Comparison of ENCODE assay signal across 1 cellular context in genomic region chr19:9309139-9309973, GRCh38.
TF ChIP-seq lines count a peak whose summit lies in the region.

ZNF699 (minus strand) TSS chr19:9309838; CDS start chr19:9305119, 4,719 bp downstream.

TF ChIP-seq in HEK293, 187 proteins besides CTCF, POLR2A, EP300 and RAD21 (continued from another document and continues in another):
- TF ChIP-seq ZNF518A (tag by site-specific recombination; conservative IDR thresholded peaks at IDR 0.05; ENCODE audit: low read depth) (no peak), ZNF501 (tag by site-specific recombination; IDR thresholded peaks at IDR 0.05) (no peak), ZNF664 (tag by site-specific recombination; IDR thresholded peaks at IDR 0.05) (no peak), KLF16 (tag by site-specific recombination; IDR thresholded peaks at IDR 0.05) (0 out of 2 replicates have a peak, but pooled peaks have one; percentile 28), ZNF677 (tag by site-specific recombination; IDR thresholded peaks at IDR 0.05) (no peak), ZNF549 (tag by site-specific recombination; IDR thresholded peaks at IDR 0.05) (no peak), HIC1 (tag by site-specific recombination; IDR thresholded peaks at IDR 0.05) (no peak), GLI4 (tag by site-specific recombination; IDR thresholded peaks at IDR 0.05) (no peak), ZNF571 (tag by site-specific recombination; IDR thresholded peaks at IDR 0.05) (no peak), ZSCAN4 (tag by site-specific recombination; IDR thresholded peaks at IDR 0.05) (no peak), GFI1B (tag by site-specific recombination; IDR thresholded peaks at IDR 0.05) (no peak), SCRT2 (tag by site-specific recombination; IDR thresholded peaks at IDR 0.05) (no peak), IKZF3 (tag by site-specific recombination; IDR thresholded peaks at IDR 0.05) (no peak), ZNF132 (tag by site-specific recombination; IDR thresholded peaks at IDR 0.05; ENCODE audit: borderline replicate concordance) (no peak), ZNF214 (tag by site-specific recombination; IDR thresholded peaks at IDR 0.05; ENCODE audit: borderline replicate concordance) (no peak), ZNF670 (tag by site-specific recombination; IDR thresholded peaks at IDR 0.05; ENCODE audit: low read depth) (no peak), KLF10 (tag by site-specific recombination; IDR thresholded peaks at IDR 0.05) (no peak), ZNF16 (tag by site-specific recombination; IDR thresholded peaks at IDR 0.05; ENCODE audit: low read depth) (no peak), YY2 (tag by site-specific recombination; IDR thresholded peaks at IDR 0.05) (no peak), ZNF521 (tag by site-specific recombination; IDR thresholded peaks at IDR 0.05) (no peak), KLF7 (tag by site-specific recombination; IDR thresholded peaks at IDR 0.05; ENCODE audit: borderline replicate concordance) (peak; percentile 39; the same call in 1 of the 2 replicates), KLF1 (tag by site-specific recombination; IDR thresholded peaks at IDR 0.05) (peak; percentile 66; the same call in 1 of the 2 replicates), ZNF184 (tag by site-specific recombination; IDR thresholded peaks at IDR 0.05) (no peak), ZNF624 (tag by site-specific recombination; IDR thresholded peaks at IDR 0.05) (no peak), ZNF211 (tag by site-specific recombination; IDR thresholded peaks at IDR 0.05; ENCODE audit: low read depth) (no peak), SP2 (tag by site-specific recombination; IDR thresholded peaks at IDR 0.05) (peak; percentile 83)
- TF ChIP-seq, protein P1, sequence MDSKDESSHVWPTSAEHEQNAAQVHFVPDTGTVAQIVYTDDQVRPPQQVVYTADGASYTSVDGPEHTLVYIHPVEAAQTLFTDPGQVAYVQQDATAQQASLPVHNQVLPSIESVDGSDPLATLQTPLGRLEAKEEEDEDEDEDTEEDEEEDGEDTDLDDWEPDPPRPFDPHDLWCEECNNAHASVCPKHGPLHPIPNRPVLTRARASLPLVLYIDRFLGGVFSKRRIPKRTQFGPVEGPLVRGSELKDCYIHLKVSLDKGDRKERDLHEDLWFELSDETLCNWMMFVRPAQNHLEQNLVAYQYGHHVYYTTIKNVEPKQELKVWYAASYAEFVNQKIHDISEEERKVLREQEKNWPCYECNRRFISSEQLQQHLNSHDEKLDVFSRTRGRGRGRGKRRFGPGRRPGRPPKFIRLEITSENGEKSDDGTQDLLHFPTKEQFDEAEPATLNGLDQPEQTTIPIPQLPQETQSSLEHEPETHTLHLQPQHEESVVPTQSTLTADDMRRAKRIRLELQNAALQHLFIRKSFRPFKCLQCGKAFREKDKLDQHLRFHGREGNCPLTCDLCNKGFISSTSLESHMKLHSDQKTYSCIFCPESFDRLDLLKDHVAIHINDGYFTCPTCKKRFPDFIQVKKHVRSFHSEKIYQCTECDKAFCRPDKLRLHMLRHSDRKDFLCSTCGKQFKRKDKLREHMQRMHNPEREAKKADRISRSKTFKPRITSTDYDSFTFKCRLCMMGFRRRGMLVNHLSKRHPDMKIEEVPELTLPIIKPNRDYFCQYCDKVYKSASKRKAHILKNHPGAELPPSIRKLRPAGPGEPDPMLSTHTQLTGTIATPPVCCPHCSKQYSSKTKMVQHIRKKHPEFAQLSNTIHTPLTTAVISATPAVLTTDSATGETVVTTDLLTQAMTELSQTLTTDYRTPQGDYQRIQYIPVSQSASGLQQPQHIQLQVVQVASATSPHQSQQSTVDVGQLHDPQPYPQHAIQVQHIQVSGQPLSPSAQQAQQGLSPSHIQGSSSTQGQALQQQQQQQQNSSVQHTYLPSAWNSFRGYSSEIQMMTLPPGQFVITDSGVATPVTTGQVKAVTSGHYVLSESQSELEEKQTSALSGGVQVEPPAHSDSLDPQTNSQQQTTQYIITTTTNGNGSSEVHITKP (tag by site-specific recombination; IDR thresholded peaks at IDR 0.05): peak; percentile 79; the same call in 1 of the 2 replicates
- TF ChIP-seq, protein P2, sequence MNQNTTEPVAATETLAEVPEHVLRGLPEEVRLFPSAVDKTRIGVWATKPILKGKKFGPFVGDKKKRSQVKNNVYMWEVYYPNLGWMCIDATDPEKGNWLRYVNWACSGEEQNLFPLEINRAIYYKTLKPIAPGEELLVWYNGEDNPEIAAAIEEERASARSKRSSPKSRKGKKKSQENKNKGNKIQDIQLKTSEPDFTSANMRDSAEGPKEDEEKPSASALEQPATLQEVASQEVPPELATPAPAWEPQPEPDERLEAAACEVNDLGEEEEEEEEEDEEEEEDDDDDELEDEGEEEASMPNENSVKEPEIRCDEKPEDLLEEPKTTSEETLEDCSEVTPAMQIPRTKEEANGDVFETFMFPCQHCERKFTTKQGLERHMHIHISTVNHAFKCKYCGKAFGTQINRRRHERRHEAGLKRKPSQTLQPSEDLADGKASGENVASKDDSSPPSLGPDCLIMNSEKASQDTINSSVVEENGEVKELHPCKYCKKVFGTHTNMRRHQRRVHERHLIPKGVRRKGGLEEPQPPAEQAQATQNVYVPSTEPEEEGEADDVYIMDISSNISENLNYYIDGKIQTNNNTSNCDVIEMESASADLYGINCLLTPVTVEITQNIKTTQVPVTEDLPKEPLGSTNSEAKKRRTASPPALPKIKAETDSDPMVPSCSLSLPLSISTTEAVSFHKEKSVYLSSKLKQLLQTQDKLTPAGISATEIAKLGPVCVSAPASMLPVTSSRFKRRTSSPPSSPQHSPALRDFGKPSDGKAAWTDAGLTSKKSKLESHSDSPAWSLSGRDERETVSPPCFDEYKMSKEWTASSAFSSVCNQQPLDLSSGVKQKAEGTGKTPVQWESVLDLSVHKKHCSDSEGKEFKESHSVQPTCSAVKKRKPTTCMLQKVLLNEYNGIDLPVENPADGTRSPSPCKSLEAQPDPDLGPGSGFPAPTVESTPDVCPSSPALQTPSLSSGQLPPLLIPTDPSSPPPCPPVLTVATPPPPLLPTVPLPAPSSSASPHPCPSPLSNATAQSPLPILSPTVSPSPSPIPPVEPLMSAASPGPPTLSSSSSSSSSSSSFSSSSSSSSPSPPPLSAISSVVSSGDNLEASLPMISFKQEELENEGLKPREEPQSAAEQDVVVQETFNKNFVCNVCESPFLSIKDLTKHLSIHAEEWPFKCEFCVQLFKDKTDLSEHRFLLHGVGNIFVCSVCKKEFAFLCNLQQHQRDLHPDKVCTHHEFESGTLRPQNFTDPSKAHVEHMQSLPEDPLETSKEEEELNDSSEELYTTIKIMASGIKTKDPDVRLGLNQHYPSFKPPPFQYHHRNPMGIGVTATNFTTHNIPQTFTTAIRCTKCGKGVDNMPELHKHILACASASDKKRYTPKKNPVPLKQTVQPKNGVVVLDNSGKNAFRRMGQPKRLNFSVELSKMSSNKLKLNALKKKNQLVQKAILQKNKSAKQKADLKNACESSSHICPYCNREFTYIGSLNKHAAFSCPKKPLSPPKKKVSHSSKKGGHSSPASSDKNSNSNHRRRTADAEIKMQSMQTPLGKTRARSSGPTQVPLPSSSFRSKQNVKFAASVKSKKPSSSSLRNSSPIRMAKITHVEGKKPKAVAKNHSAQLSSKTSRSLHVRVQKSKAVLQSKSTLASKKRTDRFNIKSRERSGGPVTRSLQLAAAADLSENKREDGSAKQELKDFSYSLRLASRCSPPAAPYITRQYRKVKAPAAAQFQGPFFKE (tag by site-specific recombination; IDR thresholded peaks at IDR 0.05; ENCODE audit: borderline replicate concordance): no peak
- TF ChIP-seq, protein P3, sequence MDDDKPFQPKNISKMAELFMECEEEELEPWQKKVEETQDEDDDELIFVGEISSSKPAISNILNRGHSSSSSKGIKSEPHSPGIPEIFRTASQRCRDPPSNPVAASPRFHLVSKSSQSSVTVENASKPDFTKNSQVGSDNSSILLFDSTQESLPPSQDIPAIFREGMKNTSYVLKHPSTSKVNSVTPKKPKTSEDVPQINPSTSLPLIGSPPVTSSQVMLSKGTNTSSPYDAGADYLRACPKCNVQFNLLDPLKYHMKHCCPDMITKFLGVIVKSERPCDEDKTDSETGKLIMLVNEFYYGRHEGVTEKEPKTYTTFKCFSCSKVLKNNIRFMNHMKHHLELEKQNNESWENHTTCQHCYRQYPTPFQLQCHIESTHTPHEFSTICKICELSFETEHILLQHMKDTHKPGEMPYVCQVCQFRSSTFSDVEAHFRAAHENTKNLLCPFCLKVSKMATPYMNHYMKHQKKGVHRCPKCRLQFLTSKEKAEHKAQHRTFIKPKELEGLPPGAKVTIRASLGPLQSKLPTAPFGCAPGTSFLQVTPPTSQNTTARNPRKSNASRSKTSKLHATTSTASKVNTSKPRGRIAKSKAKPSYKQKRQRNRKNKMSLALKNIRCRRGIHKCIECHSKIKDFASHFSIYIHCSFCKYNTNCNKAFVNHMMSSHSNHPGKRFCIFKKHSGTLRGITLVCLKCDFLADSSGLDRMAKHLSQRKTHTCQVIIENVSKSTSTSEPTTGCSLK (tag by site-specific recombination; IDR thresholded peaks at IDR 0.05): no peak
- TF ChIP-seq, protein P4, sequence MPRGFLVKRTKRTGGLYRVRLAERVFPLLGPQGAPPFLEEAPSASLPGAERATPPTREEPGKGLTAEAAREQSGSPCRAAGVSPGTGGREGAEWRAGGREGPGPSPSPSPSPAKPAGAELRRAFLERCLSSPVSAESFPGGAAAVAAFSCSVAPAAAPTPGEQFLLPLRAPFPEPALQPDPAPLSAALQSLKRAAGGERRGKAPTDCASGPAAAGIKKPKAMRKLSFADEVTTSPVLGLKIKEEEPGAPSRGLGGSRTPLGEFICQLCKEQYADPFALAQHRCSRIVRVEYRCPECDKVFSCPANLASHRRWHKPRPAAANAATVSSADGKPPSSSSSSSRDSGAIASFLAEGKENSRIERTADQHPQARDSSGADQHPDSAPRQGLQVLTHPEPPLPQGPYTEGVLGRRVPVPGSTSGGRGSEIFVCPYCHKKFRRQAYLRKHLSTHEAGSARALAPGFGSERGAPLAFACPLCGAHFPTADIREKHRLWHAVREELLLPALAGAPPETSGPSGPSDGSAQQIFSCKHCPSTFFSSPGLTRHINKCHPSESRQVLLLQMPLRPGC (tag by site-specific recombination; IDR thresholded peaks at IDR 0.05): no peak
